ENCODE assay signal across 22 cellular contexts in genomic region chr3:54835701-54836100, GRCh38.
"Had no signal": no experiment of that assay in that cellular context is flagged by ENCODE, and none has a peak within 500 bp of the region (broad histone marks: within the 10 kb centered on the region; RNA-seq: fewer than 3 reads in every experiment).

No MANE protein-coding gene starts in this region.

- H3K4me3 ChIP-seq: K562, SJSA1, SK-N-MC had no signal

- H3K36me3 ChIP-seq: SJSA1 had no signal

- H3K27ac ChIP-seq: HL-60, KMS-11, RWPE1, SJSA1, SK-N-MC had no signal

- ATAC-seq: K562, Panc1, PC-3 had no signal

- H3K4me1 ChIP-seq: SJSA1 had no signal

- FAIRE-seq: HTR-8/SVneo, K562 had no signal

- DNase-seq: Kasumi-1; MM.1S; NCI-H1092 treated with DMSO at 0.1 percent for 48 hours; NCI-H1436; NCI-H187; NCI-H2081 treated with DMSO at 0.1 percent for 48 hours; NCI-H2171; NCI-H226; NCI-H524; NCI-H526 treated with DMSO at 0.1 percent for 48 hours; NK-92 treated with Interleukin-12 subunit alpha and Interleukin-12 subunit beta, amount 100 ng/mL, for 24 hours; PC-3; SHP77 had no signal

- H3K9me3 ChIP-seq: SJSA1 had no signal

- H3K27me3 ChIP-seq: SJSA1 had no signal

- H3K4me1 Mint-ChIP-seq: IgD-negative memory B cell had no signal

- H3K27ac Mint-ChIP-seq: IgD-negative memory B cell had no signal

- H3K36me3 Mint-ChIP-seq: IgD-negative memory B cell had no signal

- H3K4me3 Mint-ChIP-seq: IgD-negative memory B cell had no signal
